12 cellular contexts compared by ENCODE assay signal in genomic region chr1:85146972-85147359, GRCh38. TPM values are rescaled to one million over a fixed set of nuclear protein-coding genes. Genes with fewer than 3 reads are reported as not detected.
DNase-seq lines count a peak whose midpoint lies in the region; ATAC-seq and TF ChIP-seq lines count a peak whose summit lies in the region.
"Had no signal": no experiment of that assay in that cellular context is flagged by ENCODE, and none has a peak within 500 bp of the region (broad histone marks: within the 10 kb centered on the region; RNA-seq: fewer than 3 reads in every experiment).

No MANE protein-coding gene starts in this region.

- H3K27ac ChIP-seq in SK-N-SH (ENCODE audit: low read depth in 2 of 2, low read length in 1 of 2) (no peak overlapping the region), smooth muscle cell (ENCODE audit: low read depth) (no peak overlapping the region)
- H3K27ac ChIP-seq: 22Rv1 had no signal

- TF ChIP-seq CTCF in SK-N-SH (IDR thresholded peaks at IDR 0.05) (peak; percentile 25; the same call in 1 of the 2 replicates), smooth muscle cell (IDR thresholded peaks at IDR 0.05; ENCODE audit: borderline replicate concordance, insufficient read depth, poor library complexity, severe bottlenecking) (peak; percentile 29)

- no peaks in the 10 kb centered on the region for H4K20me1 ChIP-seq in SK-N-SH (ENCODE audit: insufficient read depth)
- no peaks in the 10 kb centered on the region for H4K20me1 ChIP-seq in smooth muscle cell (ENCODE audit: low read depth)

- H3F3A ChIP-seq in SK-N-SH (replicated peaks; ENCODE audit: insufficient read depth) (no peaks in the 10 kb centered on the region), smooth muscle cell (ENCODE audit: low read depth) (no peaks in the 10 kb centered on the region)

- no peak for TF ChIP-seq EP300 in SK-N-SH (IDR thresholded peaks at IDR 0.05; ENCODE audit: borderline replicate concordance in 1 of 2, low read depth in 1 of 2, low read length in 1 of 2)

- DNase-seq in SK-N-SH (no peak), RPMI7951 (ENCODE audit: low read depth) (peak; percentile 32), fibroblast of peridontal ligament (ENCODE audit: extremely low read depth) (peak; percentile 15), smooth muscle cell (lab: John Stamatoyannopoulos, UW; ENCODE audit: unreplicated experiment) (no peak)
- DNase-seq: activated B cell treated with CpG ODN at 0.5 μM for 24 hours; activated naive CD4-positive, alpha-beta T cell; NCI-H2081 had no signal

- H3K9me2 ChIP-seq in SK-N-SH: no peaks in the 10 kb centered on the region

- H3K9ac ChIP-seq in SK-N-SH (no peak overlapping the region), smooth muscle cell (ENCODE audit: low read depth) (no peak overlapping the region)

- POLR2A ChIA-PET in SK-N-SH (lab: Yijun Ruan, JAX): no interaction called here

- ATAC-seq in SK-N-SH treated with all-trans-retinoic acid at 6 μM for 48 hours: no peak
- ATAC-seq in GM19324 (IDR thresholded peaks at IDR 0.05; ENCODE audit: low FRiP score, unreplicated experiment): no peak
- ATAC-seq in GM19023 (IDR thresholded peaks at IDR 0.05; ENCODE audit: unreplicated experiment): no peak
- ATAC-seq in GM21786 (IDR thresholded peaks at IDR 0.05; ENCODE audit: unreplicated experiment): no peak

- no peak overlapping the region for H3K4me2 ChIP-seq in SK-N-SH
- H3K4me2 ChIP-seq in smooth muscle cell: no peak overlapping the region

- H3K4me3 ChIP-seq in SK-N-SH (ENCODE audit: low read depth in 2 of 2, low read length in 1 of 2) (no peak overlapping the region), smooth muscle cell (no peak overlapping the region)

- peaks cover 8% of the 10 kb centered on the region; the same call in 1 of the 2 replicates for H3K27me3 ChIP-seq in SK-N-SH (ENCODE audit: insufficient read depth)
- no peaks in the 10 kb centered on the region for H3K27me3 ChIP-seq in smooth muscle cell (ENCODE audit: low read depth)

- CTCF ChIA-PET in SK-N-SH (lab: Yijun Ruan, JAX): no interaction called here

- H3K36me3 ChIP-seq in SK-N-SH (replicated peaks in 1 of 2; ENCODE audit: control insufficient read depth in 1 of 2, insufficient read depth in 2 of 2, low read length in 1 of 2) (no peaks in the 10 kb centered on the region), smooth muscle cell (ENCODE audit: low read depth) (no peaks in the 10 kb centered on the region)

- no peaks in the 10 kb centered on the region for H3K79me2 ChIP-seq in SK-N-SH (ENCODE audit: insufficient read depth)
- H3K79me2 ChIP-seq in smooth muscle cell (ENCODE audit: low read depth): no peaks in the 10 kb centered on the region

- H3K9me3 ChIP-seq in SK-N-SH (no peaks in the 10 kb centered on the region), smooth muscle cell (replicated peaks; ENCODE audit: low read depth) (no peaks in the 10 kb centered on the region)

- H3K4me1 ChIP-seq in SK-N-SH (ENCODE audit: control insufficient read depth in 1 of 2, insufficient read depth in 2 of 2, low read depth in 1 of 2, low read length in 1 of 2) (no peaks in the 10 kb centered on the region), smooth muscle cell (ENCODE audit: low read depth) (peaks cover 7% of the 10 kb centered on the region)

- H2AFZ ChIP-seq in SK-N-SH (ENCODE audit: low read depth) (no peak overlapping the region), smooth muscle cell (ENCODE audit: low read depth) (no peak overlapping the region)

- no peak for TF ChIP-seq RAD21 in SK-N-SH (IDR thresholded peaks at IDR 0.05; ENCODE audit: low read length)

TF ChIP-seq in SK-N-SH, 30 proteins besides CTCF, POLR2A, EP300 and RAD21 (continues in another document):
- no peak for TF ChIP-seq MXI1 (IDR thresholded peaks at IDR 0.05; ENCODE audit: low read depth, low read length)
- TF ChIP-seq FOSL2 (IDR thresholded peaks at IDR 0.05; ENCODE audit: borderline replicate concordance, low read depth): no peak
- no peak for TF ChIP-seq RXRA (IDR thresholded peaks at IDR 0.05; ENCODE audit: borderline replicate concordance, low read depth)
- TF ChIP-seq FOXJ3 (CRISPR knock-in tag; IDR thresholded peaks at IDR 0.05): no peak
- TF ChIP-seq RFX5 (IDR thresholded peaks at IDR 0.05; ENCODE audit: low read length): no peak
- no peak for TF ChIP-seq IRF3 (IDR thresholded peaks at IDR 0.05; ENCODE audit: low read depth, low read length)
- TF ChIP-seq RCOR1 (IDR thresholded peaks at IDR 0.05; ENCODE audit: low read length): no peak
- TF ChIP-seq TCF12 (IDR thresholded peaks at IDR 0.05): no peak
- TF ChIP-seq, protein P1, sequence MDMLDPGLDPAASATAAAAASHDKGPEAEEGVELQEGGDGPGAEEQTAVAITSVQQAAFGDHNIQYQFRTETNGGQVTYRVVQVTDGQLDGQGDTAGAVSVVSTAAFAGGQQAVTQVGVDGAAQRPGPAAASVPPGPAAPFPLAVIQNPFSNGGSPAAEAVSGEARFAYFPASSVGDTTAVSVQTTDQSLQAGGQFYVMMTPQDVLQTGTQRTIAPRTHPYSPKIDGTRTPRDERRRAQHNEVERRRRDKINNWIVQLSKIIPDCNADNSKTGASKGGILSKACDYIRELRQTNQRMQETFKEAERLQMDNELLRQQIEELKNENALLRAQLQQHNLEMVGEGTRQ (IDR thresholded peaks at IDR 0.05; ENCODE audit: borderline replicate concordance, low read depth, low read length): no peak
- no peak for TF ChIP-seq JUND (IDR thresholded peaks at IDR 0.05)
- TF ChIP-seq FOXM1 (IDR thresholded peaks at IDR 0.05; ENCODE audit: low read depth): no peak
- TF ChIP-seq USF1 (IDR thresholded peaks at IDR 0.05; ENCODE audit: borderline replicate concordance, low read depth): no peak
- TF ChIP-seq GABPA (IDR thresholded peaks at IDR 0.05; ENCODE audit: low read depth): no peak

TF ChIP-seq in SK-N-SH treated with all-trans-retinoic acid at 6 μM for 48 hours, 23 proteins besides CTCF, POLR2A, EP300 and RAD21:
- TF ChIP-seq CSDC2 (CRISPR knock-in tag; IDR thresholded peaks at IDR 0.05): no peak

RNA-seq across cellular contexts. Expression of gene SYDE2, which starts 53.9 kb away (rescaled TPM):
- polyA plus RNA-seq in SK-N-SH (2012; rRNA removed) (not detected in 2 replicates), smooth muscle cell (4.6 and 4.9 TPM in 2 replicates)
- polyA plus RNA-seq in SK-N-SH (2012; cell fraction: cytosol; rRNA removed): under 0.01 TPM in 1 of 2 replicates, not detected in the other
- polyA plus RNA-seq in SK-N-SH (2012; cell fraction: nucleus; rRNA removed): 0.01 TPM in 1 of 2 replicates, not detected in the other
- total RNA-seq in RPMI7951 (2014; rRNA removed; shearing (Covaris generic)): 0.78 and 1.2 TPM in 2 replicates
- 9.1 and 9.8 TPM in 2 replicates for total RNA-seq in smooth muscle cell

Comparison
In these comparisons a context has a peak if more than half of its experiments do, and no peak if none do; other contexts are left out.
1. DNase-seq: peak in RPMI7951 (single experiment) and fibroblast of peridontal ligament (single experiment); none in SK-N-SH (single experiment) and smooth muscle cell (single experiment).